In genomic region chr16:3022697-3023414, GRCh38 we compare ENCODE assay signal across 8 cellular contexts. TPM values are rescaled to one million over a fixed set of nuclear protein-coding genes. Genes with fewer than 3 reads are reported as not detected.
DNase-seq lines count a peak whose midpoint lies in the region; ATAC-seq and TF ChIP-seq lines count a peak whose summit lies in the region.

No MANE protein-coding gene starts in this region.

- H3K27ac ChIP-seq in PC-9 (peak overlapping the region; percentile 97), ectodermal cell (ENCODE audit: insufficient read depth, low read depth, low read length, poor library complexity, severe bottlenecking) (peak overlapping the region; percentile 83)

- ATAC-seq in GM18868 (IDR thresholded peaks at IDR 0.05; ENCODE audit: unreplicated experiment) (no peak), HG02852 (IDR thresholded peaks at IDR 0.05; ENCODE audit: unreplicated experiment) (no peak)

- peaks cover 11% of the 10 kb centered on the region for H3K36me3 ChIP-seq in PC-9 (ENCODE audit: low read depth)
- peaks cover 17% of the 10 kb centered on the region for H3K36me3 ChIP-seq in ectodermal cell (ENCODE audit: control insufficient read depth, insufficient read depth, low read length)

- H3K4me3 Mint-ChIP-seq in nephron = peak overlapping the region; percentile 90 to 92 (median 92)

- H3K9me3 ChIP-seq in PC-9 (ENCODE audit: insufficient read depth, low read depth) (no peaks in the 10 kb centered on the region), ectodermal cell (ENCODE audit: control insufficient read depth, low read length) (no peaks in the 10 kb centered on the region)

- H3K79me2 ChIP-seq in PC-9 (ENCODE audit: low read depth) = peaks cover 28% of the 10 kb centered on the region

- H2AFZ ChIP-seq in PC-9 = no peak overlapping the region

- DNase-seq in PC-9 (no peak), middle frontal gyrus (ENCODE audit: extremely low spot score, low spot score) (no peak), NCI-H524 treated with DMSO at 0.1 percent for 48 hours (lab: John Stamatoyannopoulos, UW) (no peak)

- CTCF ChIA-PET in PC-9 (lab: Charles Lee) = interaction anchor here (0.6 to 1.8 kb wide), 3 partner anchors 16 to 34 kb away, joined by 3 to 8 read pairs (median 4); no protein-coding TSS in a partner anchor

- WGBS in ectodermal cell, 2 experiments = 27 to 33% methylated on average over 8 of the region's 8 CpGs

- TF ChIP-seq CTCF in GM12875 (IDR thresholded peaks at IDR 0.05; ENCODE audit: borderline replicate concordance, insufficient read depth, low read depth, low read length) (no peak), PC-9 (conservative IDR thresholded peaks at IDR 0.05) (no peak), nephron (IDR thresholded peaks at IDR 0.05; ENCODE audit: unreplicated experiment in 3 of 3) (no peak)

- intact Hi-C loops in PC-9 (cut with micrococcal nuclease; ENCODE audit: unreplicated experiment) = loop anchor here (1.0 to 2.0 kb wide), 2 partner anchors 42 to 53 kb away; partner anchors contain the start of gene PKMYT1

- H3K4me1 Mint-ChIP-seq in nephron = peaks cover 33% of the 10 kb centered on the region

- H3K9me2 ChIP-seq in PC-9 (ENCODE audit: insufficient read depth) = no peaks in the 10 kb centered on the region

- peak overlapping the region; percentile 100 for H3K4me2 ChIP-seq in PC-9

- H3K27me3 Mint-ChIP-seq in nephron (ENCODE audit: low read depth) = peaks cover 27% of the 10 kb centered on the region

- BruUV-seq in PC-9 (replicated peaks; lab: Mats Ljungman, UMichigan) = TSS peak; percentile 44

- POLR2A ChIA-PET in PC-9 (lab: Charles Lee; ENCODE audit: unreplicated experiment) = interaction anchor here (0.6 to 5.1 kb wide), 13 partner anchors 8 to 1442 kb away, joined by 3 to 87 read pairs (median 6); partner anchors contain the start of genes CLDN9, KREMEN2 and ZSCAN10

- peaks cover 10% of the 10 kb centered on the region for H4K20me1 ChIP-seq in PC-9 (ENCODE audit: insufficient read depth)

- H3K4me3 ChIP-seq in GM12875 (ENCODE audit: low read depth, low read length) = peak overlapping the region; percentile 85
- H3K4me3 ChIP-seq in PC-9 = peak overlapping the region; percentile 76
- H3K4me3 ChIP-seq in ectodermal cell (ENCODE audit: insufficient read depth, low read depth, low read length) = peak overlapping the region; percentile 60

- H3K27me3 ChIP-seq in PC-9 (ENCODE audit: insufficient read depth, low read depth) (no peaks in the 10 kb centered on the region), ectodermal cell (ENCODE audit: control insufficient read depth, insufficient read depth, low read length, poor library complexity, severe bottlenecking) (no peaks in the 10 kb centered on the region)

- peaks cover 12% of the 10 kb centered on the region for H3K36me3 Mint-ChIP-seq in nephron (ENCODE audit: low read depth)

- H3K4me1 ChIP-seq in PC-9 (replicated peaks; ENCODE audit: insufficient read depth) (peaks cover 11% of the 10 kb centered on the region), ectodermal cell (ENCODE audit: control insufficient read depth, insufficient read depth, low read length) (peaks cover 25% of the 10 kb centered on the region)

- H3F3A ChIP-seq in PC-9 (ENCODE audit: insufficient read depth, low read depth) = peaks cover 50% of the 10 kb centered on the region

- H3K27ac Mint-ChIP-seq in nephron = peak overlapping the region; percentile 85 to 96 (median 87)

- H3K9me3 Mint-ChIP-seq in nephron = no peaks in the 10 kb centered on the region

RNA-seq across cellular contexts. Expression of gene HCFC1R1, which starts 0.9 kb away (rescaled TPM):
- total RNA-seq in PC-9 (2021) = 118 and 186 TPM in 2 replicates
- 68.4 TPM for polyA plus RNA-seq in ectodermal cell (2013, experiment 1 of 4)
- 63.6 TPM for polyA plus RNA-seq in ectodermal cell (2013, experiment 2 of 4)
- 67.7 TPM for polyA plus RNA-seq in ectodermal cell (2013, experiment 3 of 4)
- polyA plus RNA-seq in ectodermal cell (2013, experiment 4 of 4) = 72.9 TPM

RNA-seq across cellular contexts. Expression of gene THOC6, which starts 1.0 kb away (rescaled TPM):
- 69.9 and 109 TPM in 2 replicates for total RNA-seq in PC-9 (2021)
- polyA plus RNA-seq in ectodermal cell (2013, experiment 1 of 4) = 42.3 TPM
- 41.4 TPM for polyA plus RNA-seq in ectodermal cell (2013, experiment 2 of 4)
- polyA plus RNA-seq in ectodermal cell (2013, experiment 3 of 4) = 33.2 TPM
- 36.6 TPM for polyA plus RNA-seq in ectodermal cell (2013, experiment 4 of 4)

RNA-seq across cellular contexts. Expression of gene TNFRSF12A, which starts 2.7 kb away (rescaled TPM):
- 226 and 242 TPM in 2 replicates for total RNA-seq in PC-9 (2021)
- polyA plus RNA-seq in ectodermal cell (2013, experiment 1 of 4) = 13.1 TPM
- 10.8 TPM for polyA plus RNA-seq in ectodermal cell (2013, experiment 2 of 4)
- 11.1 TPM for polyA plus RNA-seq in ectodermal cell (2013, experiment 3 of 4)
- polyA plus RNA-seq in ectodermal cell (2013, experiment 4 of 4) = 10.4 TPM

RNA-seq across cellular contexts. Expression of gene CLDN6, which starts 4.9 kb away (rescaled TPM):
- total RNA-seq in PC-9 (2021) = 0.26 and 0.38 TPM in 2 replicates
- 119 TPM for polyA plus RNA-seq in ectodermal cell (2013, experiment 1 of 4)
- polyA plus RNA-seq in ectodermal cell (2013, experiment 2 of 4) = 120 TPM
- polyA plus RNA-seq in ectodermal cell (2013, experiment 3 of 4) = 83.0 TPM
- 94.7 TPM for polyA plus RNA-seq in ectodermal cell (2013, experiment 4 of 4)

RNA-seq across cellular contexts. Expression of gene CLDN9, which starts 10.1 kb away (rescaled TPM):
- total RNA-seq in PC-9 (2021) = 14.3 and 16.4 TPM in 2 replicates
- polyA plus RNA-seq in ectodermal cell (2013, experiment 1 of 4) = not detected
- polyA plus RNA-seq in ectodermal cell (2013, experiment 2 of 4) = 0.09 TPM
- polyA plus RNA-seq in ectodermal cell (2013, experiment 3 of 4) = not detected
- polyA plus RNA-seq in ectodermal cell (2013, experiment 4 of 4) = not detected
